ENCODE assay signal across 3 cellular contexts in genomic region chr7:31100445-31100844, GRCh38.
TF ChIP-seq lines count a peak whose summit lies in the region.

No MANE protein-coding gene starts in this region.

TF ChIP-seq in IMR-90, 13 proteins besides CTCF, POLR2A, EP300 and RAD21:
- TF ChIP-seq BHLHE40 (IDR thresholded peaks at IDR 0.05; ENCODE audit: low read depth, low read length) (no peak), SMC3 (IDR thresholded peaks at IDR 0.05; ENCODE audit: low read depth, low read length) (no peak), MXI1 (IDR thresholded peaks at IDR 0.05; ENCODE audit: borderline replicate concordance, low read depth, low read length) (no peak), MAFK (IDR thresholded peaks at IDR 0.05; ENCODE audit: low read depth, low read length) (0 out of 2 replicates have a peak, but pooled peaks have one; percentile 36), CHD1 (IDR thresholded peaks at IDR 0.05; ENCODE audit: low read depth, low read length) (no peak)

TF ChIP-seq in K562, 482 proteins besides CTCF, POLR2A, EP300 and RAD21:
- TF ChIP-seq ZNF316 (IDR thresholded peaks at IDR 0.05) (peak; percentile 13; the same call in 1 of the 2 replicates), ZNF699 (CRISPR knock-in tag; IDR thresholded peaks at IDR 0.05; ENCODE audit: insufficient replicate concordance) (no peak), MAFG (tag; conservative IDR thresholded peaks at IDR 0.05) (0 out of 2 replicates have a peak, but pooled peaks have one; percentile 10), ZC3H4 (CRISPR knock-in tag; IDR thresholded peaks at IDR 0.05; ENCODE audit: borderline replicate concordance) (no peak), NELFE (IDR thresholded peaks at IDR 0.05; ENCODE audit: insufficient read depth, insufficient read length) (no peak)

TF ChIP-seq in GM23338, 12 proteins besides CTCF, POLR2A, EP300 and RAD21:
- TF ChIP-seq, protein P1, sequence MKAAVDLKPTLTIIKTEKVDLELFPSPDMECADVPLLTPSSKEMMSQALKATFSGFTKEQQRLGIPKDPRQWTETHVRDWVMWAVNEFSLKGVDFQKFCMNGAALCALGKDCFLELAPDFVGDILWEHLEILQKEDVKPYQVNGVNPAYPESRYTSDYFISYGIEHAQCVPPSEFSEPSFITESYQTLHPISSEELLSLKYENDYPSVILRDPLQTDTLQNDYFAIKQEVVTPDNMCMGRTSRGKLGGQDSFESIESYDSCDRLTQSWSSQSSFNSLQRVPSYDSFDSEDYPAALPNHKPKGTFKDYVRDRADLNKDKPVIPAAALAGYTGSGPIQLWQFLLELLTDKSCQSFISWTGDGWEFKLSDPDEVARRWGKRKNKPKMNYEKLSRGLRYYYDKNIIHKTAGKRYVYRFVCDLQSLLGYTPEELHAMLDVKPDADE (IDR thresholded peaks at IDR 0.05) = no peak
- TF ChIP-seq ZNF462 (CRISPR knock-in tag; IDR thresholded peaks at IDR 0.05) (no peak), NANOG (IDR thresholded peaks at IDR 0.05; ENCODE audit: borderline replicate concordance) (no peak), STAT1 (IDR thresholded peaks at IDR 0.05; ENCODE audit: unreplicated experiment) (no peak), ZNF331 (CRISPR knock-in tag; IDR thresholded peaks at IDR 0.05; ENCODE audit: low read depth) (no peak), JUNB (IDR thresholded peaks at IDR 0.05; ENCODE audit: unreplicated experiment) (no peak), ZNF114 (CRISPR knock-in tag; IDR thresholded peaks at IDR 0.05) (no peak), CREB1 (CRISPR knock-in tag; IDR thresholded peaks at IDR 0.05; ENCODE audit: low read depth) (no peak), POLR2AphosphoS5 (IDR thresholded peaks at IDR 0.05; ENCODE audit: low read depth) (no peak), EZH2 (IDR thresholded peaks at IDR 0.05; ENCODE audit: low read depth, unreplicated experiment) (no peak), EZH2phosphoT487 (IDR thresholded peaks at IDR 0.05; ENCODE audit: unreplicated experiment) (no peak)
- TF ChIP-seq, protein P2, sequence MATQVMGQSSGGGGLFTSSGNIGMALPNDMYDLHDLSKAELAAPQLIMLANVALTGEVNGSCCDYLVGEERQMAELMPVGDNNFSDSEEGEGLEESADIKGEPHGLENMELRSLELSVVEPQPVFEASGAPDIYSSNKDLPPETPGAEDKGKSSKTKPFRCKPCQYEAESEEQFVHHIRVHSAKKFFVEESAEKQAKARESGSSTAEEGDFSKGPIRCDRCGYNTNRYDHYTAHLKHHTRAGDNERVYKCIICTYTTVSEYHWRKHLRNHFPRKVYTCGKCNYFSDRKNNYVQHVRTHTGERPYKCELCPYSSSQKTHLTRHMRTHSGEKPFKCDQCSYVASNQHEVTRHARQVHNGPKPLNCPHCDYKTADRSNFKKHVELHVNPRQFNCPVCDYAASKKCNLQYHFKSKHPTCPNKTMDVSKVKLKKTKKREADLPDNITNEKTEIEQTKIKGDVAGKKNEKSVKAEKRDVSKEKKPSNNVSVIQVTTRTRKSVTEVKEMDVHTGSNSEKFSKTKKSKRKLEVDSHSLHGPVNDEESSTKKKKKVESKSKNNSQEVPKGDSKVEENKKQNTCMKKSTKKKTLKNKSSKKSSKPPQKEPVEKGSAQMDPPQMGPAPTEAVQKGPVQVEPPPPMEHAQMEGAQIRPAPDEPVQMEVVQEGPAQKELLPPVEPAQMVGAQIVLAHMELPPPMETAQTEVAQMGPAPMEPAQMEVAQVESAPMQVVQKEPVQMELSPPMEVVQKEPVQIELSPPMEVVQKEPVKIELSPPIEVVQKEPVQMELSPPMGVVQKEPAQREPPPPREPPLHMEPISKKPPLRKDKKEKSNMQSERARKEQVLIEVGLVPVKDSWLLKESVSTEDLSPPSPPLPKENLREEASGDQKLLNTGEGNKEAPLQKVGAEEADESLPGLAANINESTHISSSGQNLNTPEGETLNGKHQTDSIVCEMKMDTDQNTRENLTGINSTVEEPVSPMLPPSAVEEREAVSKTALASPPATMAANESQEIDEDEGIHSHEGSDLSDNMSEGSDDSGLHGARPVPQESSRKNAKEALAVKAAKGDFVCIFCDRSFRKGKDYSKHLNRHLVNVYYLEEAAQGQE (IDR thresholded peaks at IDR 0.05; ENCODE audit: unreplicated experiment) = no peak
TF ChIP-seq in GM23338: peak in this region for 0.
